In genomic region chr7:158495780-158496179, GRCh38 we compare ENCODE assay signal across 8 cellular contexts.
DNase-seq lines count a peak whose midpoint lies in the region; ATAC-seq and TF ChIP-seq lines count a peak whose summit lies in the region.

No MANE protein-coding gene starts in this region.

- H3K9me2 ChIP-seq in PC-9 (ENCODE audit: insufficient read depth), result no peaks in the 10 kb centered on the region

- ATAC-seq in GM18502 (IDR thresholded peaks at IDR 0.05; ENCODE audit: poor library complexity, unreplicated experiment) (no peak), GM19455 (IDR thresholded peaks at IDR 0.05; ENCODE audit: unreplicated experiment) (no peak), HG02571 (IDR thresholded peaks at IDR 0.05; ENCODE audit: unreplicated experiment) (no peak)

- no TSS peak for BruUV-seq in PC-9 (replicated peaks; lab: Mats Ljungman, UMichigan)

- DNase-seq in DMS79 (lab: John Stamatoyannopoulos, UW) (peak; percentile 50), PC-9 (peak in 1 of 2 experiments; percentile 43)
- no peak for DNase-seq in activated naive CD4-positive, alpha-beta T cell treated with Interleukin-2 at 50 U/mL for 16 hours

- H3K36me3 ChIP-seq in HEK293 (ENCODE audit: control insufficient read depth in 2 of 2, insufficient read depth in 1 of 2, low read length in 2 of 2) (no peaks in the 10 kb centered on the region), PC-9 (ENCODE audit: low read depth) (no peaks in the 10 kb centered on the region)

- H3K27ac ChIP-seq in HEK293 (ENCODE audit: extremely low read depth, low read depth, low read length), result no peak overlapping the region
- no peak overlapping the region for H3K27ac ChIP-seq in PC-9

- intact Hi-C loops in PC-9 (cut with micrococcal nuclease; ENCODE audit: unreplicated experiment), result loop anchor here (2.0 kb wide), 1 partner anchor 481 kb away; no protein-coding TSS in a partner anchor

- H3K79me2 ChIP-seq in PC-9 (ENCODE audit: low read depth), result no peaks in the 10 kb centered on the region

- POLR2A ChIA-PET in HEK293 (lab: Yijun Ruan, JAX) (interaction anchor here (0.5 kb wide), 1 partner anchor 497 kb away, joined by 3 read pairs; no protein-coding TSS in a partner anchor), PC-9 (lab: Charles Lee; ENCODE audit: unreplicated experiment) (no interaction called here)

- no peaks in the 10 kb centered on the region for H3F3A ChIP-seq in PC-9 (ENCODE audit: insufficient read depth, low read depth)

- TF ChIP-seq CTCF in HEK293 (tag by site-specific recombination; IDR thresholded peaks at IDR 0.05) (peak; percentile 19; the same call in 1 of the 2 replicates), PC-9 (conservative IDR thresholded peaks at IDR 0.05) (peak; percentile 38; the same call in 1 of the 2 replicates)

- H3K4me3 ChIP-seq in HEK293 (ENCODE audit: low read depth, low read length) (no peak overlapping the region), PC-9 (no peak overlapping the region), iPS-18c (ENCODE audit: insufficient read depth, low read depth, low read length) (peak overlapping the region; percentile 15; the same call in 1 of the 2 replicates)

- H3K4me1 ChIP-seq in HEK293 (ENCODE audit: control insufficient read depth, insufficient read depth, low read length), result no peaks in the 10 kb centered on the region
- H3K4me1 ChIP-seq in PC-9 (replicated peaks; ENCODE audit: insufficient read depth), result no peaks in the 10 kb centered on the region

- no peak overlapping the region for H3K4me2 ChIP-seq in PC-9

- H3K9me3 ChIP-seq in HEK293 (ENCODE audit: control insufficient read depth, insufficient read depth, low read depth, low read length) (no peaks in the 10 kb centered on the region), PC-9 (ENCODE audit: insufficient read depth, low read depth) (no peaks in the 10 kb centered on the region), iPS-18c (ENCODE audit: control insufficient read depth, insufficient read depth, low read length) (no peaks in the 10 kb centered on the region)

- CTCF ChIA-PET in HEK293 (lab: Yijun Ruan, JAX) (interaction anchor here (0.8 kb wide), 1 partner anchor 631 kb away, joined by 3 read pairs; no protein-coding TSS in a partner anchor), PC-9 (lab: Charles Lee) (no interaction called here)

- no peak overlapping the region for H2AFZ ChIP-seq in PC-9

- peaks cover 71% of the 10 kb centered on the region for H3K27me3 ChIP-seq in PC-9 (ENCODE audit: insufficient read depth, low read depth)

- H4K20me1 ChIP-seq in PC-9 (ENCODE audit: insufficient read depth), result peaks cover 3% of the 10 kb centered on the region; the same call in 1 of the 2 replicates

TF ChIP-seq in HEK293, 187 proteins besides CTCF, POLR2A, EP300 and RAD21:
- TF ChIP-seq PRDM6 (tag by site-specific recombination; IDR thresholded peaks at IDR 0.05), result no peak
- 0 out of 2 replicates have a peak, but pooled peaks have one; percentile 14 for TF ChIP-seq ZBTB17 (tag by site-specific recombination; IDR thresholded peaks at IDR 0.05)
- no peak for TF ChIP-seq ZNF239 (tag by site-specific recombination; IDR thresholded peaks at IDR 0.05)
- no peak for TF ChIP-seq ZNF600 (tag by site-specific recombination; IDR thresholded peaks at IDR 0.05)
- no peak for TF ChIP-seq ZNF416 (tag by site-specific recombination; IDR thresholded peaks at IDR 0.05)
- 0 out of 2 replicates have a peak, but pooled peaks have one; percentile 10 for TF ChIP-seq GLIS2 (tag by site-specific recombination; IDR thresholded peaks at IDR 0.05)
- peak; percentile 28 for TF ChIP-seq ZNF654 (tag by site-specific recombination; IDR thresholded peaks at IDR 0.05; ENCODE audit: low read depth)
